In the genomic region with DNA sequence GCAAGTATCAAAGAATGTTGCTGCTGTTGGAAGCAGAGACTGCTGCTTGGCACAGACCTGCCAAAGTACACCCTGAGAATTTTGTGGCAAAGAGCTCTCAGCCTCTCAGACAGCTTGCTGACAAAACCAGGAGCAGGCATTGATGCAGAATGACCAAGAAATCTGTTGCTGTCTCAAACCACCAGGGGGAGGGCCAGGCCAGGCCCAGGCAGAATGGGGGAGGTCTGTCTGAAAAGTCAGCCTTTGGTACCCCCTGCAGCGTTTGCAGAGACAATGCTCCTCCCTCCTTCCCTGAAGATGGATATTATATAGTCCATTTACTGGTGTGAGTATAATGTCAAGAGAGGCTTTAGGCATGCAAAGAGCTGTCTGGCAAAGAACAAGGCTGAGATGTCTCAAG, we compare ENCODE assay signal across 10 cellular contexts. TPM values are rescaled to one million over a fixed set of nuclear protein-coding genes. Genes with fewer than 3 reads are reported as not detected.
DNase-seq lines count a peak whose midpoint lies in the region; ATAC-seq and TF ChIP-seq lines count a peak whose summit lies in the region.
"Had no signal": no experiment of that assay in that cellular context is flagged by ENCODE, and none has a peak within 500 bp of the region (broad histone marks: within the 10 kb centered on the region; RNA-seq: fewer than 3 reads in every experiment).

No MANE protein-coding gene starts in this region.

- no peaks in the 10 kb centered on the region for H3K9me3 ChIP-seq in DND-41 (ENCODE audit: insufficient read depth, low read length, severe bottlenecking)
- peaks cover 2% of the 10 kb centered on the region; the same call in 1 of the 2 replicates for H3K9me3 ChIP-seq in HAP-1

- ATAC-seq in DND-41 (ENCODE audit: insufficient read depth, low read depth) (no peak), GM19035 (IDR thresholded peaks at IDR 0.05; ENCODE audit: unreplicated experiment) (no peak), HG03108 (IDR thresholded peaks at IDR 0.05; ENCODE audit: unreplicated experiment) (no peak), HG02973 (IDR thresholded peaks at IDR 0.05; ENCODE audit: unreplicated experiment) (no peak), GM18870 (IDR thresholded peaks at IDR 0.05; ENCODE audit: unreplicated experiment) (no peak)

- no peak overlapping the region for H3K4me2 ChIP-seq in DND-41 (ENCODE audit: insufficient read depth, low read length)

- no peak overlapping the region for H3K9ac ChIP-seq in DND-41 (ENCODE audit: low read depth, low read length)

- H4K20me1 ChIP-seq in DND-41 (ENCODE audit: insufficient read depth, low read length), result no peaks in the 10 kb centered on the region

- in situ Hi-C loops in HAP-1 (cut with MboI; ENCODE audit: low sequenced_read_pairs), result no loop called here

- H3K27me3 ChIP-seq in DND-41 (ENCODE audit: insufficient read depth, low read length, poor library complexity) (no peaks in the 10 kb centered on the region), HAP-1 (ENCODE audit: low read depth) (no peaks in the 10 kb centered on the region)

- no peak overlapping the region for H3K27ac ChIP-seq in DND-41 (ENCODE audit: low read length)
- H3K27ac ChIP-seq: SK-N-MC had no signal

- H3K36me3 ChIP-seq in DND-41 (ENCODE audit: insufficient read depth, low read length) (no peaks in the 10 kb centered on the region), HAP-1 (replicated peaks) (no peaks in the 10 kb centered on the region)

- no peak overlapping the region for H2AFZ ChIP-seq in DND-41 (ENCODE audit: low read depth, low read length)

- no peaks in the 10 kb centered on the region for H3K79me2 ChIP-seq in DND-41 (ENCODE audit: insufficient read depth, low read length)

- peak; percentile 31 for TF ChIP-seq CTCF in DND-41 (IDR thresholded peaks at IDR 0.05; ENCODE audit: borderline replicate concordance, extremely low read depth, low read length, poor library complexity, severe bottlenecking)

- no peak overlapping the region for H3K4me3 ChIP-seq in DND-41 (ENCODE audit: low read depth in 1 of 2, low read length in 2 of 2)
- no peak overlapping the region for H3K4me3 ChIP-seq in HAP-1
- H3K4me3 ChIP-seq: SK-N-MC had no signal

- DNase-seq in DND-41 (no peak), HAP-1 (ENCODE audit: low spot score in 2 of 2) (peak; percentile 21 to 74), SK-N-DZ (ENCODE audit: low spot score) (peak; percentile 34), left kidney (ENCODE audit: low read depth, low spot score) (peak; percentile 28)
- DNase-seq: occipital lobe had no signal

- H3K4me1 ChIP-seq in DND-41 (ENCODE audit: insufficient read depth, low read length) (no peaks in the 10 kb centered on the region), HAP-1 (peaks cover 18% of the 10 kb centered on the region)

RNA-seq across cellular contexts. Expression of a gene that starts 52.9 kb away (rescaled TPM):
- 0.02 TPM in 1 of 2 replicates, not detected in the other for polyA plus RNA-seq in SK-N-DZ (2014; cell fraction: cytosol; rRNA removed)
- 0.06 TPM in 1 of 2 replicates, not detected in the other for polyA plus RNA-seq in SK-N-DZ (2014; cell fraction: nucleus; rRNA removed)
